10 cellular contexts compared by ENCODE assay signal in the genomic region with DNA sequence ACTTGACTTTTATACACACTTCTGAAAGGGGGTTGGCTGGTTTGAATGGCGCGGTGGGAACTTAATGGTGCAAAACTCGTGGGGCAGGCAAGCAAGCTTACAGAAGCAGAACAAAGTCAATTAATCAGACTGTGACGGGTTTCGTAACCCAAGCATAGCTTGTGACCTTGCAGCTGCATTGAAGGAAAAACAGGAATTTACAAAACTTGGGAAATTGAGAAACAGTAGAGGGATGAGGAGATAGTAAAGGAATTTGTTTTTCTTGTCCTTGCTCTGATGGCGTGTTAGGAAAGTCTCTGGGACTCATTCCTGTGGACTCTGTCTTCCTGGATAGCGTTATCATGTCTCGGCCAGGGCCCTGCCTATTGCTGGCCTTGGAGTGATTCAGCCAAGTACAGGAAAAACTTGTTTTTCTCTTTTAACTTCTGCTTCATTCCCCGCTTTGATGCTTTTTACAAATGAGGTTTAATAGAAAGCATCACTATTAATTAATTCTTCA.
DNase-seq lines count a peak whose midpoint lies in the region; ATAC-seq and TF ChIP-seq lines count a peak whose summit lies in the region.
"Had no signal": no experiment of that assay in that cellular context is flagged by ENCODE, and none has a peak within 500 bp of the region (broad histone marks: within the 10 kb centered on the region; RNA-seq: fewer than 3 reads in every experiment).

No MANE protein-coding gene starts in this region.

- H3K4me3 Mint-ChIP-seq in activated CD4-positive, alpha-beta T cell treated with anti-CD3 and anti-CD28 coated beads, Interleukin-2, amount 10 ng/mL, durations not matched to agents 7 days and 5 days = no peak overlapping the region
- H3K4me3 Mint-ChIP-seq: memory B cell had no signal

- peaks cover 0 to 7% (median 2%) of the 10 kb centered on the region in 4 donors for H3K4me1 ChIP-seq in upper lobe of left lung

- WGBS in upper lobe of left lung, 2 donors = 54 to 56% methylated on average over 9 of the region's 9 CpGs

- H3K36me3 ChIP-seq in upper lobe of left lung = no peaks in the 10 kb centered on the region
- H3K36me3 ChIP-seq: cardiac muscle cell had no signal

- H3K27ac Mint-ChIP-seq in activated CD4-positive, alpha-beta T cell treated with anti-CD3 and anti-CD28 coated beads, Interleukin-2, amount 10 ng/mL, durations not matched to agents 7 days and 5 days = no peak overlapping the region
- H3K27ac Mint-ChIP-seq: memory B cell had no signal

- no peak for TF ChIP-seq POLR2A in upper lobe of left lung (IDR thresholded peaks at IDR 0.05)

- H3K36me3 Mint-ChIP-seq in activated CD4-positive, alpha-beta T cell treated with anti-CD3 and anti-CD28 coated beads, Interleukin-2, amount 10 ng/mL, durations not matched to agents 7 days and 5 days (ENCODE audit: low read depth) = no peaks in the 10 kb centered on the region
- H3K36me3 Mint-ChIP-seq: memory B cell had no signal

- no peak for TF ChIP-seq EP300 in Ishikawa (IDR thresholded peaks at IDR 0.05; ENCODE audit: borderline replicate concordance)
- no peak for TF ChIP-seq EP300 in upper lobe of left lung (IDR thresholded peaks at IDR 0.05)

- TF ChIP-seq CTCF in upper lobe of left lung (IDR thresholded peaks at IDR 0.05) = no peak

- H3K9me3 ChIP-seq in upper lobe of left lung = no peaks in the 10 kb centered on the region

- H3K27ac ChIP-seq in upper lobe of left lung = peak overlapping the region in 1 of 4 donors; percentile 32
- H3K27ac ChIP-seq: cardiac muscle cell had no signal

- H3K9me3 Mint-ChIP-seq in activated CD4-positive, alpha-beta T cell treated with anti-CD3 and anti-CD28 coated beads, Interleukin-2, amount 10 ng/mL, durations not matched to agents 7 days and 5 days = no peaks in the 10 kb centered on the region

- ATAC-seq in upper lobe of left lung (ENCODE audit: low FRiP score in 2 of 2) (peak; percentile 83 to 93), HG03175 (IDR thresholded peaks at IDR 0.05; ENCODE audit: unreplicated experiment) (no peak)

- H3K27me3 ChIP-seq in upper lobe of left lung = no peaks in the 10 kb centered on the region
- H3K27me3 ChIP-seq: cardiac muscle cell had no signal

- TF ChIP-seq RAD21 in Ishikawa (IDR thresholded peaks at IDR 0.05; ENCODE audit: low read depth) = no peak

- CTCF ChIA-PET in activated CD4-positive, alpha-beta T cell treated with anti-CD3 and anti-CD28 coated beads, Interleukin-2, amount 10 ng/mL, durations not matched to agents 7 days and 5 days (lab: Charles Lee) = no interaction called here

- no peaks in the 10 kb centered on the region for H3K27me3 Mint-ChIP-seq in activated CD4-positive, alpha-beta T cell treated with anti-CD3 and anti-CD28 coated beads, Interleukin-2, amount 10 ng/mL, durations not matched to agents 7 days and 5 days
- H3K27me3 Mint-ChIP-seq: memory B cell had no signal

- POLR2A ChIA-PET in activated CD4-positive, alpha-beta T cell treated with anti-CD3 and anti-CD28 coated beads, Interleukin-2, amount 10 ng/mL, durations not matched to agents 7 days and 5 days (lab: Charles Lee) = no interaction called here

- DNase-seq in brain pericyte (ENCODE audit: low read depth, low spot score) (peak; percentile 8), kidney glomerular epithelial cell (lab: John Stamatoyannopoulos, UW) (peak; percentile 95), upper lobe of left lung (no peak)
- DNase-seq in stimulated activated CD4-positive, alpha-beta T cell treated with anti-CD3 and anti-CD28 coated beads, Interleukin-4, amount 100 ng/mL, for 4 hours = no peak
- DNase-seq in activated CD4-positive, alpha-beta T cell treated with anti-CD3 and anti-CD28 coated beads, Interleukin-2, amount 10 ng/mL, durations not matched to agents 7 days and 5 days = no peak
- DNase-seq: NCI-H2081 had no signal

- H3K4me1 Mint-ChIP-seq in activated CD4-positive, alpha-beta T cell treated with anti-CD3 and anti-CD28 coated beads, Interleukin-2, amount 10 ng/mL, durations not matched to agents 7 days and 5 days = no peaks in the 10 kb centered on the region
- H3K4me1 Mint-ChIP-seq: memory B cell had no signal

- no peak overlapping the region for H3K4me3 ChIP-seq in upper lobe of left lung
- H3K4me3 ChIP-seq: cardiac muscle cell had no signal

TF ChIP-seq in Ishikawa, 13 proteins besides CTCF, POLR2A, EP300 and RAD21:
- no peak for TF ChIP-seq TCF12 (IDR thresholded peaks at IDR 0.05; ENCODE audit: low read depth)
- peak; percentile 64 for TF ChIP-seq CEBPB (IDR thresholded peaks at IDR 0.05)
- peak; percentile 68; the same call in 1 of the 2 replicates for TF ChIP-seq FOXM1 (IDR thresholded peaks at IDR 0.05; ENCODE audit: borderline replicate concordance, low read depth)

Comparison
In these comparisons a context has a peak if more than half of its experiments do, and no peak if none do; other contexts are left out.
1. DNase-seq: peak in brain pericyte (single experiment) and kidney glomerular epithelial cell (single experiment); none in upper lobe of left lung (0 of 2), stimulated activated CD4-positive, alpha-beta T cell treated with anti-CD3 and anti-CD28 coated beads, Interleukin-4, amount 100 ng/mL, for 4 hours (0 of 2) and activated CD4-positive, alpha-beta T cell treated with anti-CD3 and anti-CD28 coated beads, Interleukin-2, amount 10 ng/mL, durations not matched to agents 7 days and 5 days (single experiment).